Comparison of ENCODE assay signal across 23 cellular contexts in the genomic region with DNA sequence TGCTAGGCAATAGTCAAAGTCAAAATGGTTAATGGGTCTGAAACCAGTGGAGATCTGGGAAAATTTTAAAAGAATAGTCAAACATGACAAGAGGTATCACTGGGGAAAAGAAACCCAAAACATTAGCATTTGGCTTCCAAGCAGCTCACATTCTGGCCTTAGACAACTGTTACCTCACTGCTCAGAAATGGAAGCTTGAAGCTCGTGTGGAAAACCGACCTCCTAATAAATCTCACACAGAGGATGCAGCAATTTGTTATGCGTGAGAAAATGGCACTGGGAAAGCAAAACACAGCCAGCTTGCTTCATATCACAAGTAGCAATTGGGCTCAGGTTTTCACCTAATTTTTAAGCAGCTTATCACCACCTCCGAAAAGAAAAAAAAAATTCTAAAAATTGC.
A peak's percentile ranks its signal among the peaks of the same experiment; 100 is the strongest.
DNase-seq lines count a peak whose midpoint lies in the region.
"Had no signal": no experiment of that assay in that cellular context is flagged by ENCODE, and none has a peak within 500 bp of the region (broad histone marks: within the 10 kb centered on the region; RNA-seq: fewer than 3 reads in every experiment).

No MANE protein-coding gene starts in this region.

- H4K20me1 ChIP-seq in Karpas-422 (ENCODE audit: insufficient read depth, low read depth, low read length): no peaks in the 10 kb centered on the region

- H3K4me1 ChIP-seq in mesendoderm (ENCODE audit: control insufficient read depth, low read depth, low read length): no peaks in the 10 kb centered on the region
- H3K4me1 ChIP-seq in Karpas-422 (ENCODE audit: low read length): no peaks in the 10 kb centered on the region
- H3K4me1 ChIP-seq: Peyer's patch had no signal

- H3K9ac ChIP-seq in mesendoderm (ENCODE audit: low read length): no peak overlapping the region
- H3K9ac ChIP-seq in Karpas-422 (ENCODE audit: low read length): no peak overlapping the region

- H3K9me2 ChIP-seq in Karpas-422 (replicated peaks; ENCODE audit: insufficient read depth, low read length): no peaks in the 10 kb centered on the region

- in situ Hi-C loops in G401 (cut with HindIII; ENCODE audit: low sequenced_read_pairs): no loop called here

- H3K56ac ChIP-seq in mesendoderm (ENCODE audit: low read length): no peak overlapping the region

- no peak overlapping the region for H2BK120ac ChIP-seq in mesendoderm (ENCODE audit: low read depth, low read length)

- no peak overlapping the region for H2BK5ac ChIP-seq in mesendoderm (ENCODE audit: low read length)

- no peak overlapping the region for H3K4me2 ChIP-seq in mesendoderm (ENCODE audit: low read length)
- H3K4me2 ChIP-seq in Karpas-422 (ENCODE audit: low read depth, low read length, poor library complexity, severe bottlenecking): no peak overlapping the region

- H4K8ac ChIP-seq in mesendoderm (ENCODE audit: low read depth, low read length): no peak overlapping the region

- no peak overlapping the region for H2BK15ac ChIP-seq in mesendoderm (replicated peaks; ENCODE audit: low read depth)

- no peak overlapping the region for H3K23ac ChIP-seq in mesendoderm (ENCODE audit: low read length)

- H3K27ac ChIP-seq in mesendoderm (ENCODE audit: low read depth, low read length) (no peak overlapping the region), Karpas-422 (ENCODE audit: low read length) (no peak overlapping the region)
- H3K27ac ChIP-seq: Peyer's patch had no signal

- no peaks in the 10 kb centered on the region for H3K9me3 ChIP-seq in Karpas-422 (ENCODE audit: low read length)
- H3K9me3 ChIP-seq: Peyer's patch had no signal

- H3K36me3 ChIP-seq in mesendoderm (ENCODE audit: control insufficient read depth, insufficient read depth, low read length): no peaks in the 10 kb centered on the region
- no peaks in the 10 kb centered on the region for H3K36me3 ChIP-seq in Karpas-422 (ENCODE audit: insufficient read depth, low read length)
- H3K36me3 ChIP-seq: Peyer's patch had no signal

- no CpG with 5 or more reads among the region's 4 CpGs for WGBS in mesendoderm (ENCODE audit: extremely low coverage, insufficient coverage, low lambda C conversion rate)

- H3K4ac ChIP-seq in mesendoderm (ENCODE audit: low read depth, low read length): no peak overlapping the region

- H3K79me1 ChIP-seq in mesendoderm (ENCODE audit: low read length): no peaks in the 10 kb centered on the region

- H3K4me3 ChIP-seq in mesendoderm (ENCODE audit: low read length) (no peak overlapping the region), Karpas-422 (ENCODE audit: low read length) (no peak overlapping the region)
- H3K4me3 ChIP-seq: Peyer's patch had no signal

- DNase-seq in G401 (ENCODE audit: low spot score): peak; percentile 27
- DNase-seq in cerebellar cortex (ENCODE audit: low spot score): peak; percentile 11
- no peak for DNase-seq in mesendoderm
- no peak for DNase-seq in NCI-H2196 treated with DMSO at 0.1 percent for 48 hours (lab: John Stamatoyannopoulos, UW; ENCODE audit: unreplicated experiment)
- DNase-seq in Karpas-422: no peak
- no peak for DNase-seq in iPS-NIHi7 (ENCODE audit: extremely low spot score)
- DNase-seq in NCI-H82 (lab: John Stamatoyannopoulos, UW): no peak
- DNase-seq: AML-193; Calu3; CD8-positive, alpha-beta memory T cell; DMS153; GDM1; H9; HFFc6; KG1; NCI-H1105; NCI-H146; NCI-H2029; NCI-H226; NCI-H510A treated with DMSO at 0.1 percent for 48 hours; NCI-H748 treated with DMSO at 0.1 percent for 48 hours; NK-92 treated with Interleukin-12 subunit alpha and Interleukin-12 subunit beta, amount 100 ng/mL, for 24 hours; Peyer's patch had no signal

- peak overlapping the region; percentile 72 for H2AK5ac ChIP-seq in mesendoderm (ENCODE audit: low read length)

- no peak overlapping the region for H4K5ac ChIP-seq in mesendoderm (ENCODE audit: low read length)

- no peaks in the 10 kb centered on the region for H3K79me2 ChIP-seq in mesendoderm (ENCODE audit: control insufficient read depth, insufficient read depth, low read length)
- H3K79me2 ChIP-seq in Karpas-422 (ENCODE audit: low read length): no peaks in the 10 kb centered on the region

- H3K18ac ChIP-seq in mesendoderm (ENCODE audit: low read length): no peak overlapping the region

- no peak overlapping the region for H2AFZ ChIP-seq in Karpas-422 (ENCODE audit: low read length)

- H3K27me3 ChIP-seq in mesendoderm (ENCODE audit: insufficient read depth, low read length, poor library complexity) (no peaks in the 10 kb centered on the region), Karpas-422 (ENCODE audit: low read length) (no peaks in the 10 kb centered on the region)
- H3K27me3 ChIP-seq: Peyer's patch had no signal

Comparison
In these comparisons a context has a peak if more than half of its experiments do, and no peak if none do; other contexts are left out.
1. DNase-seq: peak in G401 (single experiment) and cerebellar cortex (single experiment); none in mesendoderm (single experiment), NCI-H2196 treated with DMSO at 0.1 percent for 48 hours (single experiment), Karpas-422 (single experiment), iPS-NIHi7 (single experiment) and NCI-H82 (single experiment).